ENCODE assay signal across 12 cellular contexts in genomic region chr11:46948378-46949131, GRCh38. TPM values are rescaled to one million over a fixed set of nuclear protein-coding genes. Genes with fewer than 3 reads are reported as not detected.
DNase-seq lines count a peak whose midpoint lies in the region; ATAC-seq and TF ChIP-seq lines count a peak whose summit lies in the region.
"Had no signal": no experiment of that assay in that cellular context is flagged by ENCODE, and none has a peak within 500 bp of the region (broad histone marks: within the 10 kb centered on the region; RNA-seq: fewer than 3 reads in every experiment).

No MANE protein-coding gene starts in this region.

- no peaks in the 10 kb centered on the region for H3K27me3 Mint-ChIP-seq in MCF 10A (ENCODE audit: insufficient read depth, unreplicated experiment)

- CTCF ChIA-PET in MCF 10A (lab: Yijun Ruan, JAX), result interaction anchor here (0.7 kb wide), 3 partner anchors 18 to 36 kb away, joined by 3 to 4 read pairs (median 4); no protein-coding TSS in a partner anchor

- H3K4me3 ChIP-seq in breast epithelium, result no peak overlapping the region
- H3K4me3 ChIP-seq in SJSA1, result no peak overlapping the region
- H3K4me3 ChIP-seq in fibroblast of villous mesenchyme (ENCODE audit: low read depth, low read length), result no peak overlapping the region
- no peak overlapping the region for H3K4me3 ChIP-seq in trophoblast cell (ENCODE audit: low read depth, low read length)

- no peak overlapping the region for H3K23ac ChIP-seq in trophoblast cell (ENCODE audit: low read length)

- H4K12ac ChIP-seq in trophoblast cell (ENCODE audit: low read depth, low read length), result no peak overlapping the region

- H3K18ac ChIP-seq in trophoblast cell (ENCODE audit: low read length), result no peak overlapping the region

- intact Hi-C loops in MCF 10A (cut with micrococcal nuclease), result no loop called here
- intact Hi-C loops in breast epithelium (cut with DNase I; ENCODE audit: low total_unique reads), result no loop called here

- no TSS peak for BruUV-seq in MCF 10A (replicated peaks; lab: Mats Ljungman, UMichigan)

- H3K4me1 ChIP-seq in breast epithelium (no peaks in the 10 kb centered on the region), SJSA1 (replicated peaks) (peaks cover 31% of the 10 kb centered on the region), trophoblast cell (ENCODE audit: control insufficient read depth in 1 of 2, insufficient read depth in 2 of 2, low read length in 2 of 2) (peaks cover 0 to 4% of the 10 kb centered on the region in 2 experiments)

- no peak overlapping the region for H3K4ac ChIP-seq in trophoblast cell (ENCODE audit: low read depth, low read length)

- no peak overlapping the region for H4K91ac ChIP-seq in trophoblast cell (ENCODE audit: low read depth, low read length)

- peak overlapping the region in 1 of 2 donors; percentile 2 for H3K27ac ChIP-seq in breast epithelium
- H3K27ac ChIP-seq in SJSA1, result 0 out of 2 replicates have a peak overlapping the region, but pooled peaks have one; percentile 13
- H3K27ac ChIP-seq in trophoblast cell (ENCODE audit: low read depth, low read length), result no peak overlapping the region

- H2BK120ac ChIP-seq in trophoblast cell (ENCODE audit: insufficient read depth, low read length, poor library complexity), result no peak overlapping the region

- no peak overlapping the region for H3K4me2 ChIP-seq in trophoblast cell (ENCODE audit: low read length)

- no peak overlapping the region for H2AFZ ChIP-seq in trophoblast cell (ENCODE audit: insufficient read depth, low read length, poor library complexity)

- no peak overlapping the region for H4K8ac ChIP-seq in trophoblast cell (ENCODE audit: low read depth, low read length)

- H3K4me3 Mint-ChIP-seq in MCF 10A (ENCODE audit: unreplicated experiment), result no peak overlapping the region
- H3K4me3 Mint-ChIP-seq: CD8-positive, alpha-beta T cell had no signal

- H2BK12ac ChIP-seq in trophoblast cell (ENCODE audit: low read length), result no peak overlapping the region

- TF ChIP-seq CTCF in MCF 10A (IDR thresholded peaks at IDR 0.05; ENCODE audit: unreplicated experiment) (no peak), breast epithelium (IDR thresholded peaks at IDR 0.05) (no peak), fibroblast of villous mesenchyme (IDR thresholded peaks at IDR 0.05; ENCODE audit: insufficient read depth, low read depth, low read length) (no peak)

- H3K14ac ChIP-seq in trophoblast cell (ENCODE audit: low read length), result no peak overlapping the region

- H3K36me3 ChIP-seq in breast epithelium (no peaks in the 10 kb centered on the region), SJSA1 (no peaks in the 10 kb centered on the region), trophoblast cell (ENCODE audit: control insufficient read depth in 1 of 2, insufficient read depth in 2 of 2, low read length in 2 of 2) (peaks cover 0 to 2% of the 10 kb centered on the region in 2 experiments)

- no peak for TF ChIP-seq POLR2A in breast epithelium (IDR thresholded peaks at IDR 0.05)

- POLR2A ChIA-PET in MCF 10A (lab: Yijun Ruan, JAX), result interaction anchor here (0.6 to 1.1 kb wide), 4 partner anchors 11 to 40 kb away, joined by 3 to 4 read pairs (median 4); partner anchors contain the start of gene CSTPP1

- H2BK5ac ChIP-seq in trophoblast cell (ENCODE audit: low read depth, low read length, poor library complexity), result no peak overlapping the region

- H3K79me2 ChIP-seq in trophoblast cell (ENCODE audit: control insufficient read depth, insufficient read depth, low read length, poor library complexity), result no peaks in the 10 kb centered on the region

- no peak overlapping the region for H3K27ac Mint-ChIP-seq in MCF 10A (ENCODE audit: low read depth, unreplicated experiment)
- H3K27ac Mint-ChIP-seq: CD8-positive, alpha-beta T cell had no signal

- H2AK5ac ChIP-seq in trophoblast cell (ENCODE audit: low read length), result no peak overlapping the region

- H3K27me3 ChIP-seq in breast epithelium, result no peaks in the 10 kb centered on the region
- H3K27me3 ChIP-seq in SJSA1 (replicated peaks), result no peaks in the 10 kb centered on the region
- H3K27me3 ChIP-seq in trophoblast cell (ENCODE audit: insufficient read depth, low read length), result no peaks in the 10 kb centered on the region

- ATAC-seq in HG03280 (IDR thresholded peaks at IDR 0.05; ENCODE audit: unreplicated experiment), result no peak
- ATAC-seq in GM21529 (IDR thresholded peaks at IDR 0.05; ENCODE audit: unreplicated experiment), result no peak
- ATAC-seq: CD8-positive, alpha-beta T cell had no signal

- peaks cover 13% of the 10 kb centered on the region for H3K4me1 Mint-ChIP-seq in MCF 10A (ENCODE audit: insufficient read depth, unreplicated experiment)

- no CpG with 5 or more reads among the region's 4 CpGs for WGBS in trophoblast cell (ENCODE audit: extremely low coverage, insufficient coverage, insufficient read length)

- no peak overlapping the region for H3K9ac ChIP-seq in trophoblast cell (ENCODE audit: low read length)

- peaks cover 1% of the 10 kb centered on the region for H3K79me1 ChIP-seq in trophoblast cell (ENCODE audit: low read length)

- H3K36me3 Mint-ChIP-seq in MCF 10A (ENCODE audit: insufficient read depth, unreplicated experiment), result peaks cover 21% of the 10 kb centered on the region

- no peaks in the 10 kb centered on the region for H3K9me3 Mint-ChIP-seq in MCF 10A (ENCODE audit: unreplicated experiment)
- H3K9me3 Mint-ChIP-seq: CD8-positive, alpha-beta T cell had no signal

- H3K9me3 ChIP-seq in breast epithelium (no peaks in the 10 kb centered on the region), SJSA1 (replicated peaks) (no peaks in the 10 kb centered on the region), trophoblast cell (ENCODE audit: insufficient read depth, low read depth, low read length) (no peaks in the 10 kb centered on the region)

- DNase-seq in MCF 10A (ENCODE audit: unreplicated experiment) (peak; percentile 49), breast epithelium (ENCODE audit: low spot score in 2 of 2) (no peak), SJSA1 (ENCODE audit: low read depth in 1 of 2, low spot score in 2 of 2) (peak; percentile 53 to 78), fibroblast of villous mesenchyme (ENCODE audit: low read depth) (peak; percentile 79), trophoblast cell (no peak), Ammon's horn (ENCODE audit: low spot score) (no peak)
- DNase-seq: activated CD4-positive, CD25-positive, alpha-beta regulatory T cell treated with anti-CD3 and anti-CD28 coated beads, Interleukin-2, amount 50 U/mL, for 72 hours; aorta; CD8-positive, alpha-beta T cell; islet precursor cell had no signal

RNA-seq across cellular contexts. Expression of gene CSTPP1, which starts 12.0 kb away (rescaled TPM):
- total RNA-seq in MCF 10A (2022) (19.2 and 22.0 TPM in 2 replicates), breast epithelium (10 to 100 TPM; 13.4 to 43.6 (median 30.5) TPM), fibroblast of villous mesenchyme (30.2 and 33.5 TPM in 2 replicates)
- 11.3 and 14.9 TPM in 2 replicates for total RNA-seq in SJSA1 (2014; rRNA removed; shearing (Covaris generic))
- 19.5 and 19.8 TPM in 2 replicates for polyA plus RNA-seq in trophoblast cell (2013)

RNA-seq across cellular contexts. Expression of gene LRP4, which starts 30.2 kb away (rescaled TPM):
- total RNA-seq in MCF 10A (2022) (0.88 and 1.0 TPM in 2 replicates), breast epithelium (1 to 10 TPM; 5.2 to 7.5 (median 6.4) TPM), fibroblast of villous mesenchyme (3.5 and 3.9 TPM in 2 replicates)
- total RNA-seq in SJSA1 (2014; rRNA removed; shearing (Covaris generic)), result 0.28 and 0.32 TPM in 2 replicates
- 6.5 and 6.9 TPM in 2 replicates for polyA plus RNA-seq in trophoblast cell (2013)
- total RNA-seq: CD8-positive, alpha-beta T cell had no signal

Comparison
In these comparisons a context has a peak if more than half of its experiments do, and no peak if none do; other contexts are left out.
1. DNase-seq: peak in MCF 10A (single experiment), SJSA1 (2 of 2) and fibroblast of villous mesenchyme (single experiment); none in breast epithelium (0 of 2), trophoblast cell (0 of 2) and Ammon's horn (single experiment).